In genomic region chr16:15765880-15766279, GRCh38 we compare ENCODE assay signal across 8 cellular contexts.
A peak's percentile ranks its signal among the peaks of the same experiment; 100 is the strongest.
DNase-seq lines count a peak whose midpoint lies in the region; ATAC-seq, FAIRE-seq and TF ChIP-seq lines count a peak whose summit lies in the region.

No MANE protein-coding gene starts in this region.

- H3K27me3 ChIP-seq in BJ (ENCODE audit: control insufficient read depth, insufficient read depth, low read length): peaks cover 1% of the 10 kb centered on the region
- H3K27me3 ChIP-seq in pancreas: no peaks in the 10 kb centered on the region

- TF ChIP-seq CTCF in BJ (IDR thresholded peaks at IDR 0.05; ENCODE audit: insufficient read depth, low read depth, low read length) (peak; percentile 77), pancreas (IDR thresholded peaks at IDR 0.05) (peak; percentile 22 to 53 (median 43))

- H3K9me3 ChIP-seq in pancreas: no peaks in the 10 kb centered on the region

- peaks cover 2% of the 10 kb centered on the region for H3K4me1 Mint-ChIP-seq in activated CD4-positive, alpha-beta T cell treated with anti-CD3 and anti-CD28 coated beads, Interleukin-2, amount 10 ng/mL, durations not matched to agents 24 days and 14 days

- H3K27ac Mint-ChIP-seq in activated CD4-positive, alpha-beta T cell treated with anti-CD3 and anti-CD28 coated beads, Interleukin-2, amount 10 ng/mL, durations not matched to agents 24 days and 14 days: no peak overlapping the region

- ATAC-seq in HG02938 (IDR thresholded peaks at IDR 0.05; ENCODE audit: unreplicated experiment) (peak; percentile 84), pancreas (peak; percentile 70 to 94 (median 88)), GM21390 (IDR thresholded peaks at IDR 0.05; ENCODE audit: unreplicated experiment) (no peak)

- DNase-seq in BJ (ENCODE audit: low read depth) (no peak), GM12891 (ENCODE audit: insufficient read length, low spot score) (peak; percentile 57), NCI-H2171 (lab: John Stamatoyannopoulos, UW) (peak; percentile 68), foreskin melanocyte (peak; percentile 38), pancreas (peak in 2 of 6 donors; percentile 7 to 22)
- peak; percentile 84 for DNase-seq in activated CD4-positive, alpha-beta T cell treated with anti-CD3 and anti-CD28 coated beads, Interleukin-2, amount 10 ng/mL, durations not matched to agents 24 days and 14 days

- H3K4me3 Mint-ChIP-seq in activated CD4-positive, alpha-beta T cell treated with anti-CD3 and anti-CD28 coated beads, Interleukin-2, amount 10 ng/mL, durations not matched to agents 24 days and 14 days: no peak overlapping the region

- H3K9me3 Mint-ChIP-seq in activated CD4-positive, alpha-beta T cell treated with anti-CD3 and anti-CD28 coated beads, Interleukin-2, amount 10 ng/mL, durations not matched to agents 24 days and 14 days: no peaks in the 10 kb centered on the region

- no peaks in the 10 kb centered on the region for H3K4me1 ChIP-seq in pancreas

- no peaks in the 10 kb centered on the region for H3K36me3 Mint-ChIP-seq in activated CD4-positive, alpha-beta T cell treated with anti-CD3 and anti-CD28 coated beads, Interleukin-2, amount 10 ng/mL, durations not matched to agents 24 days and 14 days (ENCODE audit: low read depth)

- TF ChIP-seq POLR2A in GM12891 (IDR thresholded peaks at IDR 0.05; ENCODE audit: low read depth, low read length): no peak

- 29 to 30% methylated on average over 3 of the region's 3 CpGs for WGBS in pancreas, 2 donors

- intact Hi-C loops in activated CD4-positive, alpha-beta T cell treated with anti-CD3 and anti-CD28 coated beads, Interleukin-2, amount 10 ng/mL, durations not matched to agents 24 days and 14 days (cut with micrococcal nuclease): loop anchor here (2.0 to 5.0 kb wide), 3 partner anchors 56 to 429 kb away; no protein-coding TSS in a partner anchor
- intact Hi-C loops in pancreas (cut with DNase I): loop anchor here in 1 of 3 donors (10.0 kb wide), 1 partner anchor 59 kb away; no protein-coding TSS in a partner anchor

- POLR2A ChIA-PET in BJ (lab: Charles Lee): interaction anchor here (0.7 kb wide), 1 partner anchor 63 kb away, joined by 3 read pairs; no protein-coding TSS in a partner anchor

- CTCF ChIA-PET in BJ (lab: Yijun Ruan, JAX): interaction anchor here (0.7 to 4.5 kb wide), 30 partner anchors 9 to 427 kb away, joined by 3 to 53 read pairs (median 4); no protein-coding TSS in a partner anchor

- H3K4me3 ChIP-seq in BJ (ENCODE audit: low read depth, low read length) (no peak overlapping the region), pancreas (no peak overlapping the region)

- FAIRE-seq in GM12891 (lab: Jason Lieb, UNC) (peak; percentile 96), pancreas (lab: Jason Lieb, UNC) (no peak)

- no peaks in the 10 kb centered on the region for H3K36me3 ChIP-seq in BJ (ENCODE audit: control insufficient read depth, insufficient read depth, low read length)
- no peaks in the 10 kb centered on the region for H3K36me3 ChIP-seq in pancreas

- H3K27ac ChIP-seq in pancreas: no peak overlapping the region

- peaks cover 4% of the 10 kb centered on the region for H3K27me3 Mint-ChIP-seq in activated CD4-positive, alpha-beta T cell treated with anti-CD3 and anti-CD28 coated beads, Interleukin-2, amount 10 ng/mL, durations not matched to agents 24 days and 14 days

TF ChIP-seq in GM12891, 5 proteins besides CTCF, POLR2A, EP300 and RAD21:
- TF ChIP-seq POU2F2 (IDR thresholded peaks at IDR 0.05; ENCODE audit: low read depth, low read length) (no peak), TAF1 (IDR thresholded peaks at IDR 0.05; ENCODE audit: low read depth, low read length) (no peak), POLR2AphosphoS5 (IDR thresholded peaks at IDR 0.05; ENCODE audit: low read depth, low read length) (no peak), PAX5 (IDR thresholded peaks at IDR 0.05; ENCODE audit: insufficient read depth, low read length, severe bottlenecking) (no peak), SPI1 (IDR thresholded peaks at IDR 0.05; ENCODE audit: low read depth, low read length) (no peak)
TF ChIP-seq in GM12891: peak in this region for 0.
